ENCODE assay signal across 12 cellular contexts in genomic region chr1:25476186-25477097, GRCh38. TPM values are rescaled to one million over a fixed set of nuclear protein-coding genes. Genes with fewer than 3 reads are reported as not detected.
DNase-seq lines count a peak whose midpoint lies in the region; ATAC-seq, FAIRE-seq and TF ChIP-seq lines count a peak whose summit lies in the region.
"Had no signal": no experiment of that assay in that cellular context is flagged by ENCODE, and none has a peak within 500 bp of the region (broad histone marks: within the 10 kb centered on the region; RNA-seq: fewer than 3 reads in every experiment).

No MANE protein-coding gene starts in this region.

- no peak for DNase-seq in activated naive CD4-positive, alpha-beta T cell treated with anti-CD3 and anti-CD28 coated beads for 36 hours
- DNase-seq in activated naive CD4-positive, alpha-beta T cell treated with Interleukin-2 at 50 U/mL for 16 hours = no peak
- DNase-seq in NCI-H524 (lab: John Stamatoyannopoulos, UW) (peak; percentile 61 to 92), bronchial epithelial cell (ENCODE audit: low read depth) (peak; percentile 70), kidney glomerular epithelial cell (lab: John Stamatoyannopoulos, UW) (no peak)
- DNase-seq: aorta; effector memory CD8-positive, alpha-beta T cell; NCI-H748 treated with DMSO at 0.1 percent for 48 hours; trophoblast cell had no signal

- CTCF ChIA-PET in activated naive CD4-positive, alpha-beta T cell treated with anti-CD3 and anti-CD28 coated beads for 36 hours (lab: Charles Lee) = interaction anchor here (6.2 kb wide), 1 partner anchor 11 kb away, joined by 39 read pairs; no protein-coding TSS in a partner anchor

- H3K9me3 Mint-ChIP-seq in activated naive CD4-positive, alpha-beta T cell treated with anti-CD3 and anti-CD28 coated beads for 36 hours = no peaks in the 10 kb centered on the region
- H3K9me3 Mint-ChIP-seq in stimulated activated memory B cell treated with anti-CD40 and anti-IgM and Interleukin-4, amounts not matched to agents 10 μg/mL and 1 μg/mL and 100 μg/mL, for 72 hours = no peaks in the 10 kb centered on the region
- H3K9me3 Mint-ChIP-seq: effector memory CD8-positive, alpha-beta T cell had no signal

- H3K36me3 ChIP-seq in bronchial epithelial cell (ENCODE audit: control insufficient read depth, insufficient read depth, low read length) = no peaks in the 10 kb centered on the region

- no peaks in the 10 kb centered on the region for H3K27me3 ChIP-seq in bronchial epithelial cell (ENCODE audit: control insufficient read depth, insufficient read depth, low read length)

- peak overlapping the region; percentile 54 for H3K27ac Mint-ChIP-seq in activated naive CD4-positive, alpha-beta T cell treated with anti-CD3 and anti-CD28 coated beads for 36 hours
- peak overlapping the region; percentile 31 for H3K27ac Mint-ChIP-seq in stimulated activated memory B cell treated with anti-CD40 and anti-IgM and Interleukin-4, amounts not matched to agents 10 μg/mL and 1 μg/mL and 100 μg/mL, for 72 hours

- no peak for ATAC-seq in stimulated activated memory B cell treated with anti-CD40 and anti-IgM and Interleukin-4, amounts not matched to agents 10 μg/mL and 1 μg/mL and 100 μg/mL, for 72 hours
- ATAC-seq in GM21528 (IDR thresholded peaks at IDR 0.05; ENCODE audit: low FRiP score, unreplicated experiment) (no peak), GM18517 (IDR thresholded peaks at IDR 0.05; ENCODE audit: unreplicated experiment) (no peak)
- ATAC-seq: effector memory CD8-positive, alpha-beta T cell had no signal

- H3K4me3 Mint-ChIP-seq in activated naive CD4-positive, alpha-beta T cell treated with anti-CD3 and anti-CD28 coated beads for 36 hours = no peak overlapping the region
- H3K4me3 Mint-ChIP-seq in stimulated activated memory B cell treated with anti-CD40 and anti-IgM and Interleukin-4, amounts not matched to agents 10 μg/mL and 1 μg/mL and 100 μg/mL, for 72 hours = no peak overlapping the region
- H3K4me3 Mint-ChIP-seq: effector memory CD8-positive, alpha-beta T cell had no signal

- H3K27me3 Mint-ChIP-seq in activated naive CD4-positive, alpha-beta T cell treated with anti-CD3 and anti-CD28 coated beads for 36 hours (ENCODE audit: low read depth) = no peaks in the 10 kb centered on the region
- no peaks in the 10 kb centered on the region for H3K27me3 Mint-ChIP-seq in stimulated activated memory B cell treated with anti-CD40 and anti-IgM and Interleukin-4, amounts not matched to agents 10 μg/mL and 1 μg/mL and 100 μg/mL, for 72 hours
- H3K27me3 Mint-ChIP-seq: effector memory CD8-positive, alpha-beta T cell had no signal

- H3K4me3 ChIP-seq in bronchial epithelial cell (ENCODE audit: low read depth, low read length) = no peak overlapping the region

- FAIRE-seq in bronchial epithelial cell (lab: Jason Lieb, UNC) = no peak

- no peak for TF ChIP-seq CTCF in bronchial epithelial cell (IDR thresholded peaks at IDR 0.05; ENCODE audit: insufficient read depth, low read length, severe bottlenecking)

- intact Hi-C loops in activated naive CD4-positive, alpha-beta T cell treated with anti-CD3 and anti-CD28 coated beads for 36 hours (cut with micrococcal nuclease) = loop anchor here (10.0 kb wide), 1 partner anchor 522 kb away; no protein-coding TSS in a partner anchor

- H3K36me3 Mint-ChIP-seq in activated naive CD4-positive, alpha-beta T cell treated with anti-CD3 and anti-CD28 coated beads for 36 hours (ENCODE audit: low read depth) = no peaks in the 10 kb centered on the region
- H3K36me3 Mint-ChIP-seq in stimulated activated memory B cell treated with anti-CD40 and anti-IgM and Interleukin-4, amounts not matched to agents 10 μg/mL and 1 μg/mL and 100 μg/mL, for 72 hours = peaks cover 5% of the 10 kb centered on the region

- peaks cover 57% of the 10 kb centered on the region for H3K4me1 Mint-ChIP-seq in activated naive CD4-positive, alpha-beta T cell treated with anti-CD3 and anti-CD28 coated beads for 36 hours (ENCODE audit: low read depth)
- peaks cover 39% of the 10 kb centered on the region for H3K4me1 Mint-ChIP-seq in stimulated activated memory B cell treated with anti-CD40 and anti-IgM and Interleukin-4, amounts not matched to agents 10 μg/mL and 1 μg/mL and 100 μg/mL, for 72 hours

RNA-seq across cellular contexts. Expression of gene MACO1, which starts 45.7 kb away (rescaled TPM):
- 1 to 10 TPM; 8.4 to 8.6 TPM for total RNA-seq in activated naive CD4-positive, alpha-beta T cell treated with anti-CD3 and anti-CD28 coated beads for 36 hours
- total RNA-seq in bronchial epithelial cell = 11.9 and 17.4 TPM in 2 replicates

RNA-seq across cellular contexts. Expression of gene RHCE, which starts 55.8 kb away (rescaled TPM):
- under 1 TPM; 0.33 to 0.54 TPM for total RNA-seq in activated naive CD4-positive, alpha-beta T cell treated with anti-CD3 and anti-CD28 coated beads for 36 hours
- total RNA-seq in bronchial epithelial cell = 2.0 and 3.7 TPM in 2 replicates

Comparison
In these comparisons a context has a peak if more than half of its experiments do, and no peak if none do; other contexts are left out.
1. DNase-seq: peak in NCI-H524 (2 of 2) and bronchial epithelial cell (single experiment); none in activated naive CD4-positive, alpha-beta T cell treated with anti-CD3 and anti-CD28 coated beads for 36 hours (single experiment), activated naive CD4-positive, alpha-beta T cell treated with Interleukin-2 at 50 U/mL for 16 hours (single experiment) and kidney glomerular epithelial cell (single experiment).